8 cellular contexts compared by ENCODE assay signal in the genomic region with DNA sequence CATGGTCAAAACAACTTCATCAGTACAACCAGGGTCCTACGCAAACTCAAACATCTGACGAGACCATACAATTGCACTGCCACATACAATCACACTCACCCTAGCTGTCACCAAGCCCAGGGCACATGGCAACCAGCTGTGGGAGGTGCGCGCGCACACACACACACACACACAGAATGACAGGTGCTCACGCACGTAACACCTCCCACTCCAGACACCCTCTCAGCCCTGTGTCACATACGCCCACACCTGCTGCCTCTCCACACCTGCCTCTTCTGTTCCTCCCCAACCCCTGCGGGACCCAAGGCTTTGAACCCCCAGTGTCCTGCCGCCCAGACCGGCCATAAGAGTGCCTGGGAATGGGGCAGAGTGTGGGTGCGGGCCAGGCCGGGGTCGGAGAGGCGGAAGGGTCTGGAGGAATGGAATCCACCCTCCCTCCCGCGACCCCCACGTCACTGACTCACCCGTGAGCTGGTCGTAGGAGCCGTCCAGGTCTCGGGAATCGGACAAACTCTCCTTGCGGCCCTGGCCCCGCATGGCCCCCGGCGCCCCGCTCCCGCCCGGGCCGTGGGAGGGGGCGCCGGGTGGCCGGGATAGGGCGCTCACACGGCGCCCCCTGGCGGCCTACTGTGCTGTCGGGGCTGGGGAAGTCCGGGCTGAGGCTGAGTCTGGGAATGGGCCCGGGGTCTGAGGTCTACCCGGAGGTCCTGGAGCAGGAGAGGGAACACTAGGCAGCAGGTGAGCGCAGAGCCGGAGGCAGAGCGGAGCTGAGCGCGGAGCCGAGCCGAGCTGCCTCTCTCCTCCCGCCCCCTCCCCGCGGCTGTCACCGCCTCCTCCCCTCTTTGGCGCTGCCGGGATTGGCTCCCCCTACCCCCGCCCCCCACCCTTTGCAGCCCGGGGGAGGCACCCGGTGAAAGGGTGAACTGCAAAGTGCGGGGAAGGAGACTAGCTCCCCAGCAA. TPM values are rescaled to one million over a fixed set of nuclear protein-coding genes. Genes with fewer than 3 reads are reported as not detected.
DNase-seq lines count a peak whose midpoint lies in the region; ATAC-seq and TF ChIP-seq lines count a peak whose summit lies in the region.

A gene (minus strand): TSS at position 769 of the 960 bp plus-strand sequence. CDS start 232 bp downstream, at position 537.

- no peaks in the 10 kb centered on the region for H3K9me2 ChIP-seq in Karpas-422 (replicated peaks; ENCODE audit: insufficient read depth, low read length)

- H3K27ac ChIP-seq in CD8-positive, alpha-beta memory T cell (ENCODE audit: low read depth, low read length) = no peak within 1 kb of the TSS
- H3K27ac ChIP-seq in Karpas-422 (ENCODE audit: low read length) (no peak within 1 kb of the TSS), lower lobe of right lung (no peak within 1 kb of the TSS), suprapubic skin (no peak within 1 kb of the TSS)

- peak within 1 kb of the TSS; percentile 58 to 89 (median 78) for H3K4me3 Mint-ChIP-seq in CD8-positive, alpha-beta memory T cell

- peak; percentile 43 to 76 (median 56) for DNase-seq in CD8-positive, alpha-beta memory T cell
- DNase-seq in Karpas-422 (peak; percentile 72), choroid plexus epithelial cell (ENCODE audit: low read depth) (no peak), lower lobe of right lung (peak; percentile 57), suprapubic skin (ENCODE audit: low spot score in 2 of 2) (no peak), HCEC 1CT (no peak)
- DNase-seq in activated CD4-positive, alpha-beta T cell treated with anti-CD3 and anti-CD28 coated beads for 4 hours = peak; percentile 70 to 80
- no peak for DNase-seq in NK-92 treated with Interleukin-12 subunit alpha and Interleukin-12 subunit beta, amount 100 ng/mL, for 24 hours (lab: John Stamatoyannopoulos, UW)

- peaks cover 0 to 7% of the 10 kb centered on the region in 2 donors for H3K27me3 Mint-ChIP-seq in CD8-positive, alpha-beta memory T cell

- no peaks in the 10 kb centered on the region for H3K27me3 ChIP-seq in CD8-positive, alpha-beta memory T cell (ENCODE audit: insufficient read depth, low read length, poor library complexity, severe bottlenecking)
- H3K27me3 ChIP-seq in Karpas-422 (ENCODE audit: low read length) (no peaks in the 10 kb centered on the region), lower lobe of right lung (ENCODE audit: low read depth) (no peaks in the 10 kb centered on the region), suprapubic skin (no peaks in the 10 kb centered on the region)

- TF ChIP-seq POLR2A in suprapubic skin (IDR thresholded peaks at IDR 0.05) = no peak

- H3K4me1 ChIP-seq in CD8-positive, alpha-beta memory T cell (ENCODE audit: insufficient read depth, low read length) = peaks cover 42% of the 10 kb centered on the region
- H3K4me1 ChIP-seq in Karpas-422 (ENCODE audit: low read length) = peaks cover 32% of the 10 kb centered on the region
- H3K4me1 ChIP-seq in lower lobe of right lung = peaks cover 34% of the 10 kb centered on the region
- H3K4me1 ChIP-seq in suprapubic skin = peaks cover 33% of the 10 kb centered on the region

- CTCF ChIA-PET in CD8-positive, alpha-beta memory T cell (lab: Charles Lee) = interaction anchor here (1.0 to 5.3 kb wide), 9 partner anchors 9 to 227 kb away, joined by 3 to 77 read pairs (median 4); a partner anchor contains a TSS

- peak within 1 kb of the TSS; percentile 50 for H3K9ac ChIP-seq in Karpas-422 (ENCODE audit: low read length)

- TF ChIP-seq CTCF in choroid plexus epithelial cell (conservative IDR thresholded peaks at IDR 0.05; ENCODE audit: low read depth, low read length) = peak; percentile 57
- peak; percentile 54 for TF ChIP-seq CTCF in lower lobe of right lung (IDR thresholded peaks at IDR 0.05)
- peak in 1 of 2 donors; percentile 57 for TF ChIP-seq CTCF in suprapubic skin (IDR thresholded peaks at IDR 0.05)

- no peak within 1 kb of the TSS for H2AFZ ChIP-seq in Karpas-422 (ENCODE audit: low read length)

- WGBS in suprapubic skin = 45% methylated on average over 33 of the region's 59 CpGs

- H3K4me3 ChIP-seq in CD8-positive, alpha-beta memory T cell (ENCODE audit: low read length) = no peak within 1 kb of the TSS
- H3K4me3 ChIP-seq in Karpas-422 (ENCODE audit: low read length) (peak within 1 kb of the TSS; percentile 59), choroid plexus epithelial cell (ENCODE audit: low read depth, low read length) (peak within 1 kb of the TSS; percentile 40), lower lobe of right lung (peak within 1 kb of the TSS; percentile 45), suprapubic skin (peak within 1 kb of the TSS; percentile 35)

- ATAC-seq in lower lobe of right lung = peak; percentile 4 to 17

- no peaks in the 10 kb centered on the region for H3K36me3 ChIP-seq in CD8-positive, alpha-beta memory T cell (ENCODE audit: insufficient read depth, low read length)
- H3K36me3 ChIP-seq in Karpas-422 (ENCODE audit: insufficient read depth, low read length) = no peaks in the 10 kb centered on the region
- peaks cover 28% of the 10 kb centered on the region for H3K36me3 ChIP-seq in lower lobe of right lung
- H3K36me3 ChIP-seq in suprapubic skin = peaks cover 23% of the 10 kb centered on the region

- H3K36me3 Mint-ChIP-seq in CD8-positive, alpha-beta memory T cell = peaks cover 9 to 31% (median 15%) of the 10 kb centered on the region in 3 donors

- intact Hi-C loops in lower lobe of right lung (cut with DNase I) = no loop called here

- H4K20me1 ChIP-seq in Karpas-422 (ENCODE audit: insufficient read depth, low read depth, low read length) = peaks cover 7% of the 10 kb centered on the region; the same call in 1 of the 2 replicates

- H3K9me3 Mint-ChIP-seq in CD8-positive, alpha-beta memory T cell = no peaks in the 10 kb centered on the region

- peak within 1 kb of the TSS; percentile 60 for H3K4me2 ChIP-seq in Karpas-422 (ENCODE audit: low read depth, low read length, poor library complexity, severe bottlenecking)

- peak within 1 kb of the TSS in 7 of 8 donors; percentile 29 to 82 (median 50) for H3K27ac Mint-ChIP-seq in CD8-positive, alpha-beta memory T cell

- peaks cover 38 to 59% (median 50%) of the 10 kb centered on the region in 3 donors for H3K4me1 Mint-ChIP-seq in CD8-positive, alpha-beta memory T cell

- POLR2A ChIA-PET in CD8-positive, alpha-beta memory T cell (lab: Charles Lee) = interaction anchor here (0.6 to 0.7 kb wide), 2 partner anchors 71 to 235 kb away, joined by 3 to 4 read pairs; no protein-coding TSS in a partner anchor

- H3K9me3 ChIP-seq in CD8-positive, alpha-beta memory T cell (ENCODE audit: low read length) = no peaks in the 10 kb centered on the region
- no peaks in the 10 kb centered on the region for H3K9me3 ChIP-seq in Karpas-422 (ENCODE audit: low read length)
- H3K9me3 ChIP-seq in lower lobe of right lung = no peaks in the 10 kb centered on the region
- no peaks in the 10 kb centered on the region for H3K9me3 ChIP-seq in suprapubic skin

- no peak for TF ChIP-seq EP300 in suprapubic skin (IDR thresholded peaks at IDR 0.05)

- H3K79me2 ChIP-seq in Karpas-422 (ENCODE audit: low read length) = no peaks in the 10 kb centered on the region

RNA-seq across cellular contexts. Expression of the gene that starts here (rescaled TPM):
- 1 to 10 TPM in 1 of 2 experiments, under 1 TPM in 1; 0.96 to 1.0 TPM for total RNA-seq in CD8-positive, alpha-beta memory T cell
- not detected for polyA plus RNA-seq in CD8-positive, alpha-beta memory T cell
- total RNA-seq in Karpas-422 (2014; rRNA removed; shearing (Covaris generic); ENCODE audit: low replicate concordance) = 0.61 and 2.4 TPM in 2 replicates
- total RNA-seq in lower lobe of right lung (3.7 TPM), suprapubic skin (10 to 100 TPM in 1 of 4 donors, 1 to 10 TPM in 3; 1.3 to 20.3 (median 4.8) TPM)

Comparison
In these comparisons a context has a peak if more than half of its experiments do, and no peak if none do; other contexts are left out.
1. DNase-seq: peak in CD8-positive, alpha-beta memory T cell (5 of 5), Karpas-422 (single experiment), activated CD4-positive, alpha-beta T cell treated with anti-CD3 and anti-CD28 coated beads for 4 hours (2 of 2) and lower lobe of right lung (single experiment); none in choroid plexus epithelial cell (single experiment), suprapubic skin (0 of 2), NK-92 treated with Interleukin-12 subunit alpha and Interleukin-12 subunit beta, amount 100 ng/mL, for 24 hours (single experiment) and HCEC 1CT (single experiment).